In genomic region chr20:18466894-18467678, GRCh38 we compare ENCODE assay signal across 8 cellular contexts. TPM values are rescaled to one million over a fixed set of nuclear protein-coding genes. Genes with fewer than 3 reads are reported as not detected.
DNase-seq lines count a peak whose midpoint lies in the region; ATAC-seq and TF ChIP-seq lines count a peak whose summit lies in the region.

DZANK1 (minus strand) TSS chr20:18467030; CDS start chr20:18465358, 1,672 bp downstream.
POLR3F (plus strand) TSS chr20:18467390; CDS start chr20:18467507, 117 bp downstream.

- peak; percentile 91 for ATAC-seq in GM18499 (IDR thresholded peaks at IDR 0.05; ENCODE audit: insufficient read depth, unreplicated experiment)
- peak; percentile 92 for ATAC-seq in HG02938 (IDR thresholded peaks at IDR 0.05; ENCODE audit: unreplicated experiment)
- peak; percentile 95 for ATAC-seq in T-helper 17 cell
- ATAC-seq in left ventricle myocardium superior = peak; percentile 100

- H3K4me3 Mint-ChIP-seq in T-helper 17 cell (peak within 1 kb of the TSS; percentile 98), progenitor cell of endocrine pancreas (ENCODE audit: low read depth) (peak within 1 kb of the TSS; percentile 97)

- H3K4me1 Mint-ChIP-seq in T-helper 17 cell = peaks cover 13% of the 10 kb centered on the region
- peaks cover 22% of the 10 kb centered on the region for H3K4me1 Mint-ChIP-seq in progenitor cell of endocrine pancreas (ENCODE audit: low read depth)

- intact Hi-C loops in left ventricle myocardium superior (cut with micrococcal nuclease) = no loop called here

- TF ChIP-seq CTCF in progenitor cell of endocrine pancreas (IDR thresholded peaks at IDR 0.05; ENCODE audit: unreplicated experiment) = no peak

- H3K36me3 Mint-ChIP-seq in T-helper 17 cell (ENCODE audit: low read depth) = peaks cover 2% of the 10 kb centered on the region
- H3K36me3 Mint-ChIP-seq in progenitor cell of endocrine pancreas (ENCODE audit: insufficient read depth) = no peaks in the 10 kb centered on the region

- H3K9me3 ChIP-seq in T-helper 17 cell (ENCODE audit: control insufficient read depth, low read length, poor library complexity, severe bottlenecking) = no peaks in the 10 kb centered on the region

- H3K9me3 Mint-ChIP-seq in progenitor cell of endocrine pancreas (ENCODE audit: low read depth) = no peaks in the 10 kb centered on the region

- no peaks in the 10 kb centered on the region for H3K27me3 Mint-ChIP-seq in T-helper 17 cell
- no peaks in the 10 kb centered on the region for H3K27me3 Mint-ChIP-seq in progenitor cell of endocrine pancreas

- peak; percentile 88 for DNase-seq in NCI-H1694 treated with DMSO at 0.1 percent for 48 hours (lab: John Stamatoyannopoulos, UW)
- peak; percentile 84 to 87 (median 86) for DNase-seq in T-helper 17 cell
- peak; percentile 98 for DNase-seq in left ventricle myocardium superior
- DNase-seq in progenitor cell of endocrine pancreas (ENCODE audit: low spot score, unreplicated experiment) = peak; percentile 90
- DNase-seq in ureter (ENCODE audit: low spot score) = peak; percentile 95

- H3K27ac Mint-ChIP-seq in T-helper 17 cell (peak within 1 kb of the TSS; percentile 99), progenitor cell of endocrine pancreas (peak within 1 kb of the TSS; percentile 100)

- peak within 1 kb of the TSS; percentile 97 for H3K27ac ChIP-seq in angular gyrus (ENCODE audit: low read depth, low read length)

RNA-seq across cellular contexts. Expression of gene DZANK1, which starts in this region (rescaled TPM):
- 1 to 10 TPM; 2.5 to 3.9 TPM for total RNA-seq in T-helper 17 cell
- 0.50 TPM for total RNA-seq in left ventricle myocardium superior
- 12.5 and 14.0 TPM in 2 replicates for total RNA-seq in progenitor cell of endocrine pancreas
- 7.1 TPM for total RNA-seq in ureter

RNA-seq across cellular contexts. Expression of gene POLR3F, which starts in this region (rescaled TPM):
- total RNA-seq in T-helper 17 cell (1 to 10 TPM; 7.8 to 9.8 TPM), left ventricle myocardium superior (9.9 TPM), progenitor cell of endocrine pancreas (13.7 and 14.3 TPM in 2 replicates), ureter (9.7 TPM)

Comparison
In these comparisons a context has a peak if more than half of its experiments do, and no peak if none do; other contexts are left out.
1. Peak in every context shown above with its lines: DNase-seq, ATAC-seq and H3K27ac ChIP-seq.